Comparison of ENCODE assay signal across 17 cellular contexts in the genomic region with DNA sequence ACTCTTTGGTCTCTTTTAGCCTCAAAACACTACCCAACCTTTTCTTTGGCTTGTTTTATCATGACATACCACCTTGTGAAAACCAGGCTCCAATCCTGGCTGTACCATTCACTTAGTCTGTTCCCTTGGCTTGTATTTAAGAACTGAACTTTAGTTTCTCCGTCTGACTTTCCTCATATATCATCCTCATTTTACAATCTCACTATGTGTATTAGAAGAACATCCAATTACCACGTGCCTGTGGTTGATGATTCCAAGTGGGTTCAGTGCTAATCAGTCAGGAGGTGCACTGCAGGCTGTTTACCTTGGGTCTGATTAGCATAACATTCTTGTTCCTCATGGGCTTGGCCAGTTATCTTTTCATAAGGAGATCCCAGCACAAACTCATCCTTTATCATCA.
DNase-seq lines count a peak whose midpoint lies in the region; ATAC-seq and TF ChIP-seq lines count a peak whose summit lies in the region.
"Had no signal": no experiment of that assay in that cellular context is flagged by ENCODE, and none has a peak within 500 bp of the region (broad histone marks: within the 10 kb centered on the region; RNA-seq: fewer than 3 reads in every experiment).

No MANE protein-coding gene starts in this region.

- no peak for TF ChIP-seq CTCF in A673 (conservative IDR thresholded peaks at IDR 0.05; ENCODE audit: low read depth, low read length)
- TF ChIP-seq CTCF in gastroesophageal sphincter (IDR thresholded peaks at IDR 0.05), result no peak

- peak overlapping the region; percentile 62 for H3K27ac ChIP-seq in A673 (ENCODE audit: low read depth, low read length, poor library complexity, severe bottlenecking)
- no peak overlapping the region for H3K27ac ChIP-seq in CD8-positive, alpha-beta memory T cell (ENCODE audit: low read depth, low read length)
- peak overlapping the region; percentile 100 for H3K27ac ChIP-seq in epithelial cell of prostate
- peak overlapping the region in 1 of 4 donors; percentile 58 for H3K27ac ChIP-seq in gastroesophageal sphincter
- H3K27ac ChIP-seq: coronary artery, hepatocyte had no signal

- no TSS peak for BruUV-seq in A673 (replicated peaks; lab: Mats Ljungman, UMichigan)

- intact Hi-C loops in A673 (cut with micrococcal nuclease; ENCODE audit: unreplicated experiment), result no loop called here

- peaks cover 89% of the 10 kb centered on the region for H3K4me1 ChIP-seq in A673 (ENCODE audit: insufficient read depth, low read length, poor library complexity, severe bottlenecking)
- peaks cover 13% of the 10 kb centered on the region for H3K4me1 ChIP-seq in CD8-positive, alpha-beta memory T cell (ENCODE audit: insufficient read depth, low read length)
- peaks cover 10 to 53% (median 15%) of the 10 kb centered on the region in 3 donors for H3K4me1 ChIP-seq in gastroesophageal sphincter

- DNase-seq in A673 (ENCODE audit: low spot score), result no peak
- no peak for DNase-seq in CD8-positive, alpha-beta memory T cell
- DNase-seq in activated CD4-positive, alpha-beta memory T cell treated with anti-CD3 and anti-CD28 coated beads, Interleukin-2, amount 10 ng/mL, durations not matched to agents 7 days and 5 days, result no peak
- DNase-seq in epithelial cell of prostate (ENCODE audit: low read depth, low spot score), result no peak
- no peak for DNase-seq in stimulated activated naive CD4-positive, alpha-beta T cell treated with Interleukin-2 at 50 U/mL for 16 hours (lab: John Stamatoyannopoulos, UW)
- DNase-seq in amygdala (lab: John Stamatoyannopoulos, UW), result no peak
- DNase-seq: CD4-positive, alpha-beta T cell; H9; left colon; NCI-H146; NCI-H510A treated with DMSO at 0.1 percent for 48 hours; OCI-M1 had no signal

- H3K4me3 ChIP-seq in A673 (ENCODE audit: low read depth, low read length, poor library complexity, severe bottlenecking), result no peak overlapping the region
- H3K4me3 ChIP-seq in CD8-positive, alpha-beta memory T cell (ENCODE audit: low read length), result no peak overlapping the region
- no peak overlapping the region for H3K4me3 ChIP-seq in gastroesophageal sphincter
- H3K4me3 ChIP-seq: coronary artery, hepatocyte had no signal

- H3K4me3 Mint-ChIP-seq in CD8-positive, alpha-beta memory T cell, result no peak overlapping the region
- no peak overlapping the region for H3K4me3 Mint-ChIP-seq in activated CD4-positive, alpha-beta memory T cell treated with anti-CD3 and anti-CD28 coated beads, Interleukin-2, amount 10 ng/mL, durations not matched to agents 7 days and 5 days
- H3K4me3 Mint-ChIP-seq: CD4-positive, alpha-beta T cell; H9 had no signal

- ATAC-seq in GM21825 (IDR thresholded peaks at IDR 0.05; ENCODE audit: unreplicated experiment), result no peak
- ATAC-seq in gastroesophageal sphincter, result no peak
- ATAC-seq: esophagus mucosa, left colon had no signal

- CTCF ChIA-PET in A673 (lab: Charles Lee), result no interaction called here
- CTCF ChIA-PET in CD8-positive, alpha-beta memory T cell (lab: Charles Lee), result no interaction called here
- CTCF ChIA-PET in activated CD4-positive, alpha-beta memory T cell treated with anti-CD3 and anti-CD28 coated beads, Interleukin-2, amount 10 ng/mL, durations not matched to agents 7 days and 5 days (lab: Charles Lee), result no interaction called here

- H3K9me3 ChIP-seq in A673 (ENCODE audit: low read depth, low read length, poor library complexity, severe bottlenecking) (no peaks in the 10 kb centered on the region), gastroesophageal sphincter (no peaks in the 10 kb centered on the region)
- H3K9me3 ChIP-seq in CD8-positive, alpha-beta memory T cell (ENCODE audit: low read length), result no peaks in the 10 kb centered on the region

- WGBS in gastroesophageal sphincter (ENCODE audit: low coverage in 1 of 2), 2 donors, result 34 to 50% methylated on average over 2 of the region's 2 CpGs

- no peak for TF ChIP-seq EP300 in gastroesophageal sphincter (IDR thresholded peaks at IDR 0.05)

- H3K36me3 ChIP-seq in A673 (ENCODE audit: insufficient read depth, low read length, poor library complexity, severe bottlenecking) (peaks cover 78% of the 10 kb centered on the region), gastroesophageal sphincter (peaks cover 0 to 71% of the 10 kb centered on the region in 2 donors)
- H3K36me3 ChIP-seq in CD8-positive, alpha-beta memory T cell (ENCODE audit: insufficient read depth, low read length), result peaks cover 35% of the 10 kb centered on the region

- H3K27ac Mint-ChIP-seq in CD8-positive, alpha-beta memory T cell, result peak overlapping the region in 5 of 8 donors; percentile 3 to 33 (median 13)
- H3K27ac Mint-ChIP-seq in activated CD4-positive, alpha-beta memory T cell treated with anti-CD3 and anti-CD28 coated beads, Interleukin-2, amount 10 ng/mL, durations not matched to agents 7 days and 5 days, result peak overlapping the region; percentile 56
- H3K27ac Mint-ChIP-seq: CD4-positive, alpha-beta T cell; H9 had no signal

- H3K9me3 Mint-ChIP-seq in CD8-positive, alpha-beta memory T cell, result no peaks in the 10 kb centered on the region
- H3K9me3 Mint-ChIP-seq in activated CD4-positive, alpha-beta memory T cell treated with anti-CD3 and anti-CD28 coated beads, Interleukin-2, amount 10 ng/mL, durations not matched to agents 7 days and 5 days, result no peaks in the 10 kb centered on the region
- H3K9me3 Mint-ChIP-seq: CD4-positive, alpha-beta T cell; H9 had no signal

- H3K4me1 Mint-ChIP-seq in CD8-positive, alpha-beta memory T cell, result peaks cover 24 to 69% (median 47%) of the 10 kb centered on the region in 3 donors
- peaks cover 43% of the 10 kb centered on the region for H3K4me1 Mint-ChIP-seq in activated CD4-positive, alpha-beta memory T cell treated with anti-CD3 and anti-CD28 coated beads, Interleukin-2, amount 10 ng/mL, durations not matched to agents 7 days and 5 days

- TF ChIP-seq POLR2A in gastroesophageal sphincter (IDR thresholded peaks at IDR 0.05), result no peak

- H3K27me3 Mint-ChIP-seq in CD8-positive, alpha-beta memory T cell, result no peaks in the 10 kb centered on the region
- H3K27me3 Mint-ChIP-seq in activated CD4-positive, alpha-beta memory T cell treated with anti-CD3 and anti-CD28 coated beads, Interleukin-2, amount 10 ng/mL, durations not matched to agents 7 days and 5 days, result no peaks in the 10 kb centered on the region
- H3K27me3 Mint-ChIP-seq: CD4-positive, alpha-beta T cell had no signal

- POLR2A ChIA-PET in A673 (lab: Charles Lee; ENCODE audit: low non-redundant PET), result interaction anchor here (0.7 kb wide), 1 partner anchor 186 kb away, joined by 5 read pairs; no protein-coding TSS in a partner anchor
- POLR2A ChIA-PET in CD8-positive, alpha-beta memory T cell (lab: Charles Lee), result no interaction called here
- POLR2A ChIA-PET in activated CD4-positive, alpha-beta memory T cell treated with anti-CD3 and anti-CD28 coated beads, Interleukin-2, amount 10 ng/mL, durations not matched to agents 7 days and 5 days (lab: Charles Lee), result no interaction called here

- peaks cover 0 to 87% (median 21%) of the 10 kb centered on the region in 3 donors for H3K36me3 Mint-ChIP-seq in CD8-positive, alpha-beta memory T cell
- H3K36me3 Mint-ChIP-seq in activated CD4-positive, alpha-beta memory T cell treated with anti-CD3 and anti-CD28 coated beads, Interleukin-2, amount 10 ng/mL, durations not matched to agents 7 days and 5 days (ENCODE audit: low read depth), result peaks cover 77% of the 10 kb centered on the region

- H3K27me3 ChIP-seq in A673 (replicated peaks; ENCODE audit: insufficient read depth, low read depth, low read length, poor library complexity) (no peaks in the 10 kb centered on the region), gastroesophageal sphincter (no peaks in the 10 kb centered on the region)
- H3K27me3 ChIP-seq in CD8-positive, alpha-beta memory T cell (ENCODE audit: insufficient read depth, low read length, poor library complexity, severe bottlenecking), result no peaks in the 10 kb centered on the region
- H3K27me3 ChIP-seq: hepatocyte had no signal
